8 cellular contexts compared by ENCODE assay signal in genomic region chr7:101243786-101244384, GRCh38. TPM values are rescaled to one million over a fixed set of nuclear protein-coding genes. Genes with fewer than 3 reads are reported as not detected.
DNase-seq lines count a peak whose midpoint lies in the region; ATAC-seq and TF ChIP-seq lines count a peak whose summit lies in the region.

No MANE protein-coding gene starts in this region.

- DNase-seq in T-helper 2 cell treated with Interferon-gamma antibody and Interleukin-4, amounts not matched to agents 5 μg/mL and 100 μg/mL, for 36 hours (ENCODE audit: low spot score), result no peak
- DNase-seq in T-helper 2 cell, result no peak
- peak in 1 of 2 experiments; percentile 79 for DNase-seq in PC-9
- peak in 1 of 3 donors; percentile 53 for DNase-seq in effector memory CD4-positive, alpha-beta T cell
- DNase-seq in stimulated activated CD4-positive, alpha-beta T cell treated with anti-CD3 and anti-CD28 coated beads, Interleukin-4, amount 100 ng/mL, for 1 hour, result no peak
- DNase-seq in NCI-H748 treated with DMSO at 0.1 percent for 48 hours (lab: John Stamatoyannopoulos, UW), result no peak

- no peaks in the 10 kb centered on the region for H3K9me3 Mint-ChIP-seq in T-helper 2 cell treated with Interferon-gamma antibody and Interleukin-4, amounts not matched to agents 5 μg/mL and 100 μg/mL, for 36 hours

- H3K4me1 Mint-ChIP-seq in T-helper 2 cell treated with Interferon-gamma antibody and Interleukin-4, amounts not matched to agents 5 μg/mL and 100 μg/mL, for 36 hours (ENCODE audit: low read depth), result peaks cover 24% of the 10 kb centered on the region

- no peaks in the 10 kb centered on the region for H3K27me3 Mint-ChIP-seq in T-helper 2 cell treated with Interferon-gamma antibody and Interleukin-4, amounts not matched to agents 5 μg/mL and 100 μg/mL, for 36 hours (ENCODE audit: low read depth)

- H3K4me2 ChIP-seq in PC-9, result peak overlapping the region; percentile 92

- H3K79me2 ChIP-seq in PC-9 (ENCODE audit: low read depth), result peaks cover 38% of the 10 kb centered on the region

- H3K9ac ChIP-seq in mucosa of rectum (ENCODE audit: low read depth in 1 of 2, low read length in 2 of 2), result peak overlapping the region; percentile 96 to 98

- peak; percentile 91 for TF ChIP-seq CTCF in PC-9 (conservative IDR thresholded peaks at IDR 0.05)

- no TSS peak for BruUV-seq in PC-9 (replicated peaks; lab: Mats Ljungman, UMichigan)

- peak overlapping the region; percentile 94; the same call in 1 of the 2 replicates for H2AFZ ChIP-seq in PC-9

- intact Hi-C loops in PC-9 (cut with micrococcal nuclease; ENCODE audit: unreplicated experiment), result loop anchor here (1.0 kb wide), 4 partner anchors 8 to 100 kb away; partner anchors contain the start of gene ZNHIT1

- H3K4me1 ChIP-seq in PC-9 (replicated peaks; ENCODE audit: insufficient read depth) (peaks cover 16% of the 10 kb centered on the region), mucosa of rectum (ENCODE audit: control insufficient read depth in 2 of 2, insufficient read depth in 2 of 2, low read length in 2 of 2) (peaks cover 17 to 21% of the 10 kb centered on the region in 2 donors)
- peaks cover 13% of the 10 kb centered on the region for H3K4me1 ChIP-seq in effector memory CD4-positive, alpha-beta T cell (ENCODE audit: control insufficient read depth, insufficient read depth, low read length, poor library complexity, severe bottlenecking)

- H3K27ac ChIP-seq in PC-9 (no peak overlapping the region), mucosa of rectum (ENCODE audit: low read depth in 2 of 2, low read length in 2 of 2) (peak overlapping the region; percentile 98 to 99)
- H3K27ac ChIP-seq in effector memory CD4-positive, alpha-beta T cell (ENCODE audit: insufficient read depth, low read length, poor library complexity, severe bottlenecking), result peak overlapping the region; percentile 80

- H3K4me3 Mint-ChIP-seq in T-helper 2 cell treated with Interferon-gamma antibody and Interleukin-4, amounts not matched to agents 5 μg/mL and 100 μg/mL, for 36 hours, result peak overlapping the region; percentile 99

- no peak for ATAC-seq in HG02938 (IDR thresholded peaks at IDR 0.05; ENCODE audit: unreplicated experiment)

- peak overlapping the region; percentile 99 for H3K27ac Mint-ChIP-seq in T-helper 2 cell treated with Interferon-gamma antibody and Interleukin-4, amounts not matched to agents 5 μg/mL and 100 μg/mL, for 36 hours

- H3K27me3 ChIP-seq in PC-9 (ENCODE audit: insufficient read depth, low read depth), result no peaks in the 10 kb centered on the region
- no peaks in the 10 kb centered on the region for H3K27me3 ChIP-seq in effector memory CD4-positive, alpha-beta T cell (replicated peaks; ENCODE audit: control insufficient read depth, insufficient read depth, low read length, poor library complexity, severe bottlenecking)
- H3K27me3 ChIP-seq in mucosa of rectum (ENCODE audit: control insufficient read depth in 2 of 2, insufficient read depth in 2 of 2, low read length in 2 of 2), result no peaks in the 10 kb centered on the region

- H3K4me3 ChIP-seq in PC-9 (peak overlapping the region; percentile 98), mucosa of rectum (ENCODE audit: low read length in 2 of 2) (peak overlapping the region; percentile 99 to 100)
- peak overlapping the region; percentile 74 for H3K4me3 ChIP-seq in effector memory CD4-positive, alpha-beta T cell (ENCODE audit: insufficient read depth, low read depth, low read length, poor library complexity, severe bottlenecking)

- H3F3A ChIP-seq in PC-9 (ENCODE audit: insufficient read depth, low read depth), result peaks cover 22% of the 10 kb centered on the region; the same call in 1 of the 2 replicates

- no peaks in the 10 kb centered on the region for H3K9me2 ChIP-seq in PC-9 (ENCODE audit: insufficient read depth)

- H3K9me3 ChIP-seq in PC-9 (ENCODE audit: insufficient read depth, low read depth) (no peaks in the 10 kb centered on the region), mucosa of rectum (ENCODE audit: control insufficient read depth in 2 of 2, low read length in 2 of 2) (no peaks in the 10 kb centered on the region)
- H3K9me3 ChIP-seq in effector memory CD4-positive, alpha-beta T cell (ENCODE audit: control insufficient read depth, low read length), result no peaks in the 10 kb centered on the region

- peaks cover 21% of the 10 kb centered on the region for H3K36me3 Mint-ChIP-seq in T-helper 2 cell treated with Interferon-gamma antibody and Interleukin-4, amounts not matched to agents 5 μg/mL and 100 μg/mL, for 36 hours (ENCODE audit: low read depth)

- CTCF ChIA-PET in PC-9 (lab: Charles Lee), result interaction anchor here (0.6 to 2.1 kb wide), 8 partner anchors 12 to 538 kb away, joined by 3 to 22 read pairs (median 4); partner anchors contain the start of genes PLOD3, POP7, SLC12A9 and ZNHIT1

- H3K36me3 ChIP-seq in PC-9 (ENCODE audit: low read depth) (0 out of 2 replicates have a peak, but pooled peaks cover 9% of the 10 kb centered on the region), mucosa of rectum (ENCODE audit: control insufficient read depth in 2 of 2, insufficient read depth in 2 of 2, low read length in 2 of 2) (peaks cover 22 to 25% of the 10 kb centered on the region in 2 donors)
- peaks cover 21% of the 10 kb centered on the region for H3K36me3 ChIP-seq in effector memory CD4-positive, alpha-beta T cell (ENCODE audit: control insufficient read depth, insufficient read depth, low read length)

- H4K20me1 ChIP-seq in PC-9 (ENCODE audit: insufficient read depth), result peaks cover 23% of the 10 kb centered on the region

- POLR2A ChIA-PET in PC-9 (lab: Charles Lee; ENCODE audit: unreplicated experiment), result interaction anchor here (0.7 kb wide), 1 partner anchor 57 kb away, joined by 5 read pairs; no protein-coding TSS in a partner anchor

RNA-seq across cellular contexts. Expression of gene FIS1, which starts 1.0 kb away (rescaled TPM):
- 184 and 200 TPM in 2 replicates for total RNA-seq in PC-9 (2021)

RNA-seq across cellular contexts. Expression of gene CLDN15, which starts 6.3 kb away (rescaled TPM):
- total RNA-seq in PC-9 (2021), result 16.0 and 17.2 TPM in 2 replicates

RNA-seq across cellular contexts. Expression of gene ZNHIT1, which starts 25.9 kb away (rescaled TPM):
- 105 and 110 TPM in 2 replicates for total RNA-seq in PC-9 (2021)

RNA-seq across cellular contexts. Expression of gene PLOD3, which starts 26.5 kb away (rescaled TPM):
- 93.2 and 105 TPM in 2 replicates for total RNA-seq in PC-9 (2021)

RNA-seq across cellular contexts. Expression of gene MOGAT3, which starts 43.0 kb away (rescaled TPM):
- total RNA-seq in PC-9 (2021), result not detected in 2 replicates
